5 cellular contexts compared by ENCODE assay signal in the genomic region with DNA sequence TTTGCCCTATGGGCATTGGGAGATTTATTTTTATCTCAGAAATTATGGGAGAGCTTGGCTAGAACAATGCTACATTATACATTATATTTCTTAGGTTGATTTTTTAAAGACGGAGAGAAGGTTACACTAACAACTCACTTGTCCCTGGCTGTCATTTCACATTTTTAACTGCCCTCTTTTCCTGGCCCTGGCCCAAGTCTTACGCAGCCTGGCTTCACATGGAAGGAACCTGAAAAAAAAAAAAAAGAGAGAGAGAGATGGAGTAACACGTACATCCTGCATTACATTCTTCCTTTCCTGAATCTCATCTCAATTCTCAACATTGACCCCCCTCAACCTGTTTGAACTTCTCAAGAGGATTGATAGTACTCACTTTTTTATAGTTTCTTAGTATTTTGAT. TPM values are rescaled to one million over a fixed set of nuclear protein-coding genes. Genes with fewer than 3 reads are reported as not detected.
"Had no signal": no experiment of that assay in that cellular context is flagged by ENCODE, and none has a peak within 500 bp of the region (broad histone marks: within the 10 kb centered on the region; RNA-seq: fewer than 3 reads in every experiment).

No MANE protein-coding gene starts in this region.

RNA-seq across cellular contexts. Expression of a gene that starts 4.2 kb away (rescaled TPM):
- total RNA-seq: cardiac muscle cell, progenitor cell of endocrine pancreas had no signal
- polyA plus RNA-seq: cardiac muscle cell had no signal

RNA-seq across cellular contexts. Expression of a gene that starts 21.1 kb away (rescaled TPM):
- total RNA-seq: activated CD8-positive, alpha-beta memory T cell treated with anti-CD3 and anti-CD28 coated beads for 36 hours; activated T-helper 1 cell treated with anti-CD3 and anti-CD28 coated beads, Interleukin-12 subunit alpha, Interleukin-12 subunit beta, Interleukin-2, Interleukin-4 antibody, amounts not matched to agents 30 ng/mL and 10 ng/mL and 1 ng/mL, durations not matched to agents 14 hours and 24 hours and 36 hours; cardiac muscle cell; progenitor cell of endocrine pancreas; smooth muscle cell had no signal
- polyA plus RNA-seq: cardiac muscle cell had no signal

RNA-seq across cellular contexts. Expression of a gene that starts 23.3 kb away (rescaled TPM):
- total RNA-seq: activated CD8-positive, alpha-beta memory T cell treated with anti-CD3 and anti-CD28 coated beads for 36 hours; activated T-helper 1 cell treated with anti-CD3 and anti-CD28 coated beads, Interleukin-12 subunit alpha, Interleukin-12 subunit beta, Interleukin-2, Interleukin-4 antibody, amounts not matched to agents 30 ng/mL and 10 ng/mL and 1 ng/mL, durations not matched to agents 14 hours and 24 hours and 36 hours; cardiac muscle cell; progenitor cell of endocrine pancreas; smooth muscle cell had no signal
- polyA plus RNA-seq: cardiac muscle cell had no signal
